Comparison of ENCODE assay signal across 10 cellular contexts in the genomic region with DNA sequence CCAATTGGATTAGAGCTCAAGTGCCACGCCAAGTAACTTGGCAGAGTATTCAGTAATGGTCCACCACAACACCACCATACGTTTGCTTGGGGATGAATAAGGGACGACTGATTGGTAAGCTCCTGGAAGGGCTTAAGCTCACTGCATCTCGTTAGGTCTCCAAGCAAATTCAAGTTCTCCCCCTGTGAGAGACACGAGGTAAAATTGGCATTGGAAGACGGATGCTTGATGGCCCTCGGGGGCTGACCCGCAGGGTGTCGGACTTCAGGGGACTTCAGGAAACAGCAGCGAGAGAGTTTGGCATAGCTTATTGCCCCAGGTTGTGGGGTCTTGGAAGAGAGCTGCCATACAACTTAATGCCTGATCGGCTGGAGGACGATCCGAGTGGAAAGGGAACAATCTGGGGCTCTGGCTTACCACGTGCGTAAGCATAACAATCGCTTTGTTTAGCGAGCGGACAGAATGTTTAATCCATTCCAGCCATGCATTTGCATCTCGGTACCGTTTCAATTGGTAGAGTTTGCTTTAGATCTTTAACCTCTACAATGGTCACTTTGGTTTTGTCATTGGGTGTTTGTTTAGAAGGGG. TPM values are rescaled to one million over a fixed set of nuclear protein-coding genes. Genes with fewer than 3 reads are reported as not detected.
A peak's percentile ranks its signal among the peaks of the same experiment; 100 is the strongest.
DNase-seq lines count a peak whose midpoint lies in the region; ATAC-seq and TF ChIP-seq lines count a peak whose summit lies in the region.
"Had no signal": no experiment of that assay in that cellular context is flagged by ENCODE, and none has a peak within 500 bp of the region (broad histone marks: within the 10 kb centered on the region; RNA-seq: fewer than 3 reads in every experiment).

No MANE protein-coding gene starts in this region.

- peak; percentile 16 for TF ChIP-seq POLR2A in GM15510 (IDR thresholded peaks at IDR 0.05; ENCODE audit: borderline replicate concordance, extremely low read depth, insufficient read length)
- no peak for TF ChIP-seq POLR2A in adrenal gland (IDR thresholded peaks at IDR 0.05)

- CTCF ChIA-PET in A673 (lab: Charles Lee): no interaction called here
- CTCF ChIA-PET in activated CD8-positive, alpha-beta T cell treated with anti-CD3 and anti-CD28 coated beads for 36 hours (lab: Charles Lee): interaction anchor here (0.9 to 1.5 kb wide), 4 partner anchors 9 to 40 kb away, joined by 3 to 4 read pairs (median 3); no protein-coding TSS in a partner anchor

- intact Hi-C loops in A673 (cut with micrococcal nuclease; ENCODE audit: unreplicated experiment) (no loop called here), adrenal gland (cut with DNase I) (no loop called here)
- intact Hi-C loops in activated CD8-positive, alpha-beta T cell treated with anti-CD3 and anti-CD28 coated beads for 36 hours (cut with micrococcal nuclease): no loop called here

- TF ChIP-seq CTCF in A673 (conservative IDR thresholded peaks at IDR 0.05; ENCODE audit: low read depth, low read length) (no peak), adrenal gland (IDR thresholded peaks at IDR 0.05) (no peak)
- no peak for TF ChIP-seq CTCF in activated CD8-positive, alpha-beta T cell treated with anti-CD3 and anti-CD28 coated beads for 36 hours (IDR thresholded peaks at IDR 0.05)

- H3K4me3 Mint-ChIP-seq in activated CD8-positive, alpha-beta T cell treated with anti-CD3 and anti-CD28 coated beads for 36 hours: peak overlapping the region; percentile 100

- no peak for ATAC-seq in activated CD8-positive, alpha-beta T cell treated with anti-CD3 and anti-CD28 coated beads for 36 hours
- ATAC-seq in GM19395 (IDR thresholded peaks at IDR 0.05; ENCODE audit: unreplicated experiment): no peak

- H3K27me3 Mint-ChIP-seq in activated CD8-positive, alpha-beta T cell treated with anti-CD3 and anti-CD28 coated beads for 36 hours: peaks cover 2% of the 10 kb centered on the region

- DNase-seq in A673 (ENCODE audit: low spot score) (peak; percentile 27), adrenal gland (no peak), amniotic stem cell (lab: John Stamatoyannopoulos, UW) (no peak), GM19238 (ENCODE audit: insufficient read length, low spot score) (no peak)
- DNase-seq in activated CD8-positive, alpha-beta T cell treated with anti-CD3 and anti-CD28 coated beads for 36 hours: no peak
- DNase-seq: GF-D8; stimulated activated CD4-positive, alpha-beta T cell treated with anti-CD3 and anti-CD28 coated beads, Interleukin-2, amount 100 ng/mL, for 48 hours had no signal

- POLR2A ChIA-PET in A673 (lab: Charles Lee; ENCODE audit: low non-redundant PET): interaction anchor here (0.7 to 1.4 kb wide), 2 partner anchors 8 to 511 kb away, joined by 4 read pairs; no protein-coding TSS in a partner anchor
- POLR2A ChIA-PET in activated CD8-positive, alpha-beta T cell treated with anti-CD3 and anti-CD28 coated beads for 36 hours (lab: Charles Lee): interaction anchor here (0.5 to 8.4 kb wide), 15 partner anchors 7 to 312 kb away, joined by 3 to 148 read pairs (median 9); a partner anchor contains a TSS

- 79 to 84% (median 82%) methylated on average over 20 of the region's 20 CpGs for WGBS in adrenal gland, 4 donors

- peak overlapping the region; percentile 100 for H3K27ac Mint-ChIP-seq in activated CD8-positive, alpha-beta T cell treated with anti-CD3 and anti-CD28 coated beads for 36 hours

- H3K4me1 Mint-ChIP-seq in activated CD8-positive, alpha-beta T cell treated with anti-CD3 and anti-CD28 coated beads for 36 hours (ENCODE audit: low read depth): peaks cover 65% of the 10 kb centered on the region

- H3K27ac ChIP-seq in A673 (ENCODE audit: low read depth, low read length, poor library complexity, severe bottlenecking) (no peak overlapping the region), adrenal gland (no peak overlapping the region)

- BruUV-seq in A673 (replicated peaks; lab: Mats Ljungman, UMichigan): no TSS peak

- H3K4me3 ChIP-seq in A673 (ENCODE audit: low read depth, low read length, poor library complexity, severe bottlenecking): peak overlapping the region; percentile 81
- H3K4me3 ChIP-seq in iPS-11a (ENCODE audit: low read depth, low read length): peak overlapping the region; percentile 100
- no peak overlapping the region for H3K4me3 ChIP-seq in adrenal gland

- peaks cover 94% of the 10 kb centered on the region for H3K36me3 Mint-ChIP-seq in activated CD8-positive, alpha-beta T cell treated with anti-CD3 and anti-CD28 coated beads for 36 hours (ENCODE audit: low read depth)

- peaks cover 29% of the 10 kb centered on the region for H3K9me3 Mint-ChIP-seq in activated CD8-positive, alpha-beta T cell treated with anti-CD3 and anti-CD28 coated beads for 36 hours

- H3K36me3 ChIP-seq in A673 (ENCODE audit: insufficient read depth, low read length, poor library complexity, severe bottlenecking): peaks cover 91% of the 10 kb centered on the region
- peaks cover 0 to 77% of the 10 kb centered on the region in 2 donors for H3K36me3 ChIP-seq in adrenal gland (replicated peaks in 1 of 2)

- H3K27me3 ChIP-seq in A673 (replicated peaks; ENCODE audit: insufficient read depth, low read depth, low read length, poor library complexity) (no peaks in the 10 kb centered on the region), adrenal gland (no peaks in the 10 kb centered on the region)

- H3K4me1 ChIP-seq in A673 (ENCODE audit: insufficient read depth, low read length, poor library complexity, severe bottlenecking) (peaks cover 16% of the 10 kb centered on the region), adrenal gland (replicated peaks in 1 of 2) (peaks cover 18 to 42% of the 10 kb centered on the region in 2 donors)

- H3K9me3 ChIP-seq in A673 (ENCODE audit: low read depth, low read length, poor library complexity, severe bottlenecking) (peaks cover 43% of the 10 kb centered on the region), adrenal gland (replicated peaks in 1 of 3) (peaks cover 0 to 36% (median 0%) of the 10 kb centered on the region in 3 donors)

RNA-seq across cellular contexts. Expression of a gene that starts 4.8 kb away (rescaled TPM):
- 15.4 and 19.0 TPM in 2 replicates for total RNA-seq in A673 (2021)
- total RNA-seq in activated CD8-positive, alpha-beta T cell treated with anti-CD3 and anti-CD28 coated beads for 36 hours: 10 to 100 TPM; 27.4 to 27.7 TPM
- 10 to 100 TPM; 21.2 to 39.6 (median 31.5) TPM for total RNA-seq in adrenal gland
- polyA plus RNA-seq in adrenal gland: 10 to 100 TPM; 10.7 to 21.9 (median 10.7) TPM

Comparison
In these comparisons a context has a peak if more than half of its experiments do, and no peak if none do; other contexts are left out.
1. H3K4me3 ChIP-seq: peak in A673 (single experiment) and iPS-11a (single experiment); none in adrenal gland (0 of 4).